ENCODE assay signal across 1 cellular context in genomic region chr4:48739560-48740019, GRCh38.
TF ChIP-seq lines count a peak whose summit lies in the region.

No MANE protein-coding gene starts in this region.

TF ChIP-seq in K562, 482 proteins besides CTCF, POLR2A, EP300 and RAD21 (continued from another document and continues in another):
- TF ChIP-seq ETV1 (tag; conservative IDR thresholded peaks at IDR 0.05; ENCODE audit: low read depth) (peak; percentile 49; the same call in 1 of the 2 replicates), ZKSCAN3 (CRISPR knock-in tag; IDR thresholded peaks at IDR 0.05) (no peak), SOX6 (IDR thresholded peaks at IDR 0.05) (peak; percentile 44; the same call in 1 of the 2 replicates), CEBPZ (IDR thresholded peaks at IDR 0.05; ENCODE audit: borderline replicate concordance, low read depth, low read length) (no peak), HES1 (IDR thresholded peaks at IDR 0.05; ENCODE audit: low read depth) (no peak), ZNF184 (CRISPR knock-in tag; IDR thresholded peaks at IDR 0.05) (no peak), CCNT2 (IDR thresholded peaks at IDR 0.05; ENCODE audit: borderline replicate concordance, extremely low read depth, insufficient read length, low read depth, low read length) (no peak), CBFB (CRISPR knock-in tag; IDR thresholded peaks at IDR 0.05) (no peak), PPARD (CRISPR knock-in tag; IDR thresholded peaks at IDR 0.05) (no peak), CREB1 (IDR thresholded peaks at IDR 0.05) (no peak), CREB1 (CRISPR knock-in tag; IDR thresholded peaks at IDR 0.05) (no peak), DNMT1 (IDR thresholded peaks at IDR 0.05) (no peak), CEBPG (CRISPR knock-in tag; IDR thresholded peaks at IDR 0.05) (no peak), CEBPG (tag; conservative IDR thresholded peaks at IDR 0.05 in 1 of 2, IDR thresholded peaks at IDR 0.05 in 1 of 2) (peak; percentile 23 to 69; a peak in 3 of 4 replicates), ZBTB7A (IDR thresholded peaks at IDR 0.05; ENCODE audit: borderline replicate concordance, control insufficient read depth, low read depth, low read length) (no peak), JUN (IDR thresholded peaks at IDR 0.05; ENCODE audit: borderline replicate concordance, low read depth, low read length) (no peak), JUN (CRISPR knock-in tag; IDR thresholded peaks at IDR 0.05; ENCODE audit: borderline replicate concordance) (no peak), ZNF41 (CRISPR knock-in tag; conservative IDR thresholded peaks at IDR 0.05) (no peak), KLF6 (CRISPR knock-in tag; IDR thresholded peaks at IDR 0.05; ENCODE audit: borderline replicate concordance) (no peak), RBM15 (IDR thresholded peaks at IDR 0.05; ENCODE audit: insufficient read depth, low read length) (no peak), ZNF146 (CRISPR knock-in tag; IDR thresholded peaks at IDR 0.05; ENCODE audit: unreplicated experiment) (no peak), ZBTB1 (CRISPR knock-in tag; IDR thresholded peaks at IDR 0.05; ENCODE audit: borderline replicate concordance, low read depth) (no peak), KLF13 (tag; IDR thresholded peaks at IDR 0.05; ENCODE audit: borderline replicate concordance, low read depth) (no peak), ZNF609 (CRISPR knock-in tag; IDR thresholded peaks at IDR 0.05; ENCODE audit: borderline replicate concordance) (no peak), MCM2 (IDR thresholded peaks at IDR 0.05; ENCODE audit: low read depth) (no peak), E2F5 (CRISPR knock-in tag; IDR thresholded peaks at IDR 0.05) (no peak), SIRT6 (IDR thresholded peaks at IDR 0.05; ENCODE audit: low read depth, low read length) (no peak), TEAD2 (tag; IDR thresholded peaks at IDR 0.05) (no peak), ATF3 (IDR thresholded peaks at IDR 0.05) (no peak), ATF3 (CRISPR knock-in tag; conservative IDR thresholded peaks at IDR 0.05) (no peak), KLF10 (CRISPR knock-in tag; IDR thresholded peaks at IDR 0.05) (no peak), PRPF4 (IDR thresholded peaks at IDR 0.05; ENCODE audit: insufficient read depth, low read depth, low read length, poor library complexity, severe bottlenecking) (no peak), LCOR (CRISPR knock-in tag; IDR thresholded peaks at IDR 0.05) (0 out of 2 replicates have a peak, but pooled peaks have one; percentile 33), HNRNPLL (IDR thresholded peaks at IDR 0.05; ENCODE audit: low read depth, low read length, poor library complexity, severe bottlenecking) (no peak), HNRNPK (IDR thresholded peaks at IDR 0.05; ENCODE audit: low read depth, low read length, poor library complexity, severe bottlenecking) (no peak), GABPB1 (CRISPR knock-in tag; IDR thresholded peaks at IDR 0.05) (no peak), IRF1 (CRISPR knock-in tag; IDR thresholded peaks at IDR 0.05; ENCODE audit: borderline replicate concordance) (no peak), SMAD1 (IDR thresholded peaks at IDR 0.05; ENCODE audit: low read depth, low read length, partially characterized antibody) (no peak), NUFIP1 (IDR thresholded peaks at IDR 0.05; ENCODE audit: partially characterized antibody) (no peak), NR0B1 (IDR thresholded peaks at IDR 0.05; ENCODE audit: partially characterized antibody) (no peak), TBL1XR1 (IDR thresholded peaks at IDR 0.05; ENCODE audit: low read length in 2 of 2) (peak in 1 of 2 experiments; percentile 40; a peak in 1 of 4 replicates), DDX20 (tag; IDR thresholded peaks at IDR 0.05; ENCODE audit: low read depth) (no peak), FOXA3 (CRISPR knock-in tag; conservative IDR thresholded peaks at IDR 0.05 in 1 of 2, IDR thresholded peaks at IDR 0.05 in 1 of 2) (no peak), PHF20 (IDR thresholded peaks at IDR 0.05; ENCODE audit: partially characterized antibody) (no peak), NELFE (IDR thresholded peaks at IDR 0.05; ENCODE audit: insufficient read depth, insufficient read length) (no peak), ILK (tag; IDR thresholded peaks at IDR 0.05; ENCODE audit: borderline replicate concordance, low read depth) (no peak), ZBTB9 (CRISPR knock-in tag; IDR thresholded peaks at IDR 0.05) (no peak), MTA2 (IDR thresholded peaks at IDR 0.05; ENCODE audit: low read depth) (peak; percentile 52), ZNF3 (CRISPR knock-in tag; IDR thresholded peaks at IDR 0.05) (no peak), CHD1 (IDR thresholded peaks at IDR 0.05; ENCODE audit: low read length) (no peak), DIDO1 (tag; IDR thresholded peaks at IDR 0.05; ENCODE audit: low read depth) (no peak), GTF2A2 (tag; IDR thresholded peaks at IDR 0.05) (no peak), ARHGAP35 (IDR thresholded peaks at IDR 0.05; ENCODE audit: partially characterized antibody) (no peak), ZFP36 (IDR thresholded peaks at IDR 0.05; ENCODE audit: low read depth, low read length, partially characterized antibody) (no peak), ZNF174 (CRISPR knock-in tag; IDR thresholded peaks at IDR 0.05) (no peak), ZSCAN32 (CRISPR knock-in tag; IDR thresholded peaks at IDR 0.05) (no peak), C11orf30 (IDR thresholded peaks at IDR 0.05; ENCODE audit: low read depth) (no peak), HDAC3 (IDR thresholded peaks at IDR 0.05; ENCODE audit: borderline replicate concordance, partially characterized antibody) (peak; percentile 66), ZNF143 (CRISPR knock-in tag; IDR thresholded peaks at IDR 0.05) (no peak)
